ENCODE assay signal across 11 cellular contexts in genomic region chr5:179794575-179794974, GRCh38. TPM values are rescaled to one million over a fixed set of nuclear protein-coding genes. Genes with fewer than 3 reads are reported as not detected.
A peak's percentile ranks its signal among the peaks of the same experiment; 100 is the strongest.
DNase-seq lines count a peak whose midpoint lies in the region; ATAC-seq and TF ChIP-seq lines count a peak whose summit lies in the region.
"Had no signal": no experiment of that assay in that cellular context is flagged by ENCODE, and none has a peak within 500 bp of the region (broad histone marks: within the 10 kb centered on the region; RNA-seq: fewer than 3 reads in every experiment).

No MANE protein-coding gene starts in this region.

- H3K4me1 Mint-ChIP-seq in activated naive CD8-positive, alpha-beta T cell (ENCODE audit: low read depth) = peaks cover 27% of the 10 kb centered on the region
- peaks cover 31% of the 10 kb centered on the region for H3K4me1 Mint-ChIP-seq in activated naive CD8-positive, alpha-beta T cell treated with anti-CD3 and anti-CD28 coated beads, Interleukin-2, amount 50 U/mL, for 24 hours
- H3K4me1 Mint-ChIP-seq in memory B cell = peaks cover 27% of the 10 kb centered on the region

- no peak for TF ChIP-seq POLR2A in transverse colon (IDR thresholded peaks at IDR 0.05)

- TF ChIP-seq EP300 in transverse colon (IDR thresholded peaks at IDR 0.05; ENCODE audit: low read depth) = no peak

- WGBS in transverse colon (ENCODE audit: low coverage in 1 of 2), 2 donors = 94% methylated on average over 2 of the region's 3 CpGs; no CpG with 5 or more reads in 1 of the 2 donors

- in situ Hi-C loops in transverse colon (cut with MboI; ENCODE audit: low pct_ligation_motif_present in 1 of 4, low pct_unique_long_range_greater_than_20kb in 1 of 4, low sequenced_read_pairs in 3 of 4) = no loop called here

- peaks cover under 1% of the 10 kb centered on the region for H3K36me3 Mint-ChIP-seq in activated naive CD8-positive, alpha-beta T cell
- peaks cover 2% of the 10 kb centered on the region for H3K36me3 Mint-ChIP-seq in activated naive CD8-positive, alpha-beta T cell treated with anti-CD3 and anti-CD28 coated beads, Interleukin-2, amount 50 U/mL, for 24 hours (ENCODE audit: low read depth)
- H3K36me3 Mint-ChIP-seq in memory B cell = peaks cover 4% of the 10 kb centered on the region

- no peak for DNase-seq in activated naive CD8-positive, alpha-beta T cell treated with anti-CD3 and anti-CD28 coated beads, Interleukin-2, amount 50 U/mL, for 24 hours
- no peak for DNase-seq in ascending aorta (ENCODE audit: low spot score in 2 of 2)
- no peak for DNase-seq in memory B cell (ENCODE audit: low spot score in 2 of 2)
- DNase-seq in transverse colon = no peak
- no peak for DNase-seq in HPDE6-E6E7 (ENCODE audit: extremely low spot score)
- DNase-seq: activated CD4-positive, CD25-positive, alpha-beta regulatory T cell had no signal

- H3K4me3 ChIP-seq in ascending aorta (peak overlapping the region in 1 of 2 donors; percentile 75), transverse colon (peak overlapping the region in 1 of 4 donors; percentile 72)

- H3K27ac ChIP-seq in ascending aorta (peak overlapping the region; percentile 75 to 76), transverse colon (peak overlapping the region in 3 of 4 donors; percentile 32 to 92 (median 91))

- H3K27me3 ChIP-seq in ascending aorta (no peaks in the 10 kb centered on the region), transverse colon (no peaks in the 10 kb centered on the region)

- H3K27ac Mint-ChIP-seq in activated naive CD8-positive, alpha-beta T cell = no peak overlapping the region
- no peak overlapping the region for H3K27ac Mint-ChIP-seq in activated naive CD8-positive, alpha-beta T cell treated with anti-CD3 and anti-CD28 coated beads, Interleukin-2, amount 50 U/mL, for 24 hours
- no peak overlapping the region for H3K27ac Mint-ChIP-seq in memory B cell

- H3K9me3 Mint-ChIP-seq in activated naive CD8-positive, alpha-beta T cell (ENCODE audit: low read depth) = no peaks in the 10 kb centered on the region
- H3K9me3 Mint-ChIP-seq in activated naive CD8-positive, alpha-beta T cell treated with anti-CD3 and anti-CD28 coated beads, Interleukin-2, amount 50 U/mL, for 24 hours = no peaks in the 10 kb centered on the region
- H3K9me3 Mint-ChIP-seq in memory B cell = no peaks in the 10 kb centered on the region

- no peaks in the 10 kb centered on the region for H3K27me3 Mint-ChIP-seq in activated naive CD8-positive, alpha-beta T cell
- H3K27me3 Mint-ChIP-seq in activated naive CD8-positive, alpha-beta T cell treated with anti-CD3 and anti-CD28 coated beads, Interleukin-2, amount 50 U/mL, for 24 hours = no peaks in the 10 kb centered on the region
- no peaks in the 10 kb centered on the region for H3K27me3 Mint-ChIP-seq in memory B cell

- H3K4me3 Mint-ChIP-seq in activated naive CD8-positive, alpha-beta T cell = peak overlapping the region; percentile 60
- no peak overlapping the region for H3K4me3 Mint-ChIP-seq in activated naive CD8-positive, alpha-beta T cell treated with anti-CD3 and anti-CD28 coated beads, Interleukin-2, amount 50 U/mL, for 24 hours
- H3K4me3 Mint-ChIP-seq in memory B cell = peak overlapping the region; percentile 70

- TF ChIP-seq CTCF in ascending aorta (IDR thresholded peaks at IDR 0.05) (no peak), transverse colon (IDR thresholded peaks at IDR 0.05) (no peak)

- no peak for ATAC-seq in activated naive CD8-positive, alpha-beta T cell treated with anti-CD3 and anti-CD28 coated beads, Interleukin-2, amount 50 U/mL, for 24 hours
- ATAC-seq in memory B cell (ENCODE audit: low read depth) = no peak
- no peak for ATAC-seq in GM18519 (IDR thresholded peaks at IDR 0.05; ENCODE audit: low FRiP score, unreplicated experiment)
- ATAC-seq in GM19324 (IDR thresholded peaks at IDR 0.05; ENCODE audit: low FRiP score, unreplicated experiment) = no peak

- intact Hi-C loops in ascending aorta (cut with DNase I) (no loop called here), transverse colon (cut with DNase I; ENCODE audit: low total_unique reads) (no loop called here)

- H3K36me3 ChIP-seq in ascending aorta = peaks cover 18 to 25% of the 10 kb centered on the region in 2 donors
- H3K36me3 ChIP-seq in transverse colon = peaks cover 0 to 19% (median 11%) of the 10 kb centered on the region in 4 donors

- H3K4me1 ChIP-seq in ascending aorta (peaks cover 12 to 29% of the 10 kb centered on the region in 2 donors), transverse colon (peaks cover 19 to 46% (median 29%) of the 10 kb centered on the region in 4 donors)

- H3K9me3 ChIP-seq in ascending aorta (no peaks in the 10 kb centered on the region), transverse colon (no peaks in the 10 kb centered on the region)
- H3K9me3 ChIP-seq: HAP-1 had no signal

RNA-seq across cellular contexts. Expression of gene LTC4S, which starts 0.8 kb away (rescaled TPM):
- 91.7 TPM for total RNA-seq in ascending aorta
- 1 to 10 TPM in 3 of 4 donors, not detected in 1; 3.0 to 3.8 (median 3.2) TPM for total RNA-seq in transverse colon
- total RNA-seq: HT1080 had no signal

RNA-seq across cellular contexts. Expression of gene MGAT4B, which starts 12.1 kb away (rescaled TPM):
- total RNA-seq in ascending aorta = 207 TPM
- 1,000 to 10,000 TPM in 1 of 4 donors, 100 to 1,000 TPM in 3; 495 to 1,114 (median 787) TPM for total RNA-seq in transverse colon

RNA-seq across cellular contexts. Expression of gene SQSTM1, which starts 26.1 kb away (rescaled TPM):
- total RNA-seq in ascending aorta (476 TPM), transverse colon (100 to 1,000 TPM; 250 to 620 (median 432) TPM)

Comparison
In these comparisons a context has a peak if more than half of its experiments do, and no peak if none do; other contexts are left out.
1. RNA of gene LTC4S, which starts 0.8 kb away (total RNA-seq): 91.7 TPM in ascending aorta (single experiment); 3.0 to 3.8 TPM in transverse colon; every median in the first group is over 10 times any median in the second.